In the genomic region with DNA sequence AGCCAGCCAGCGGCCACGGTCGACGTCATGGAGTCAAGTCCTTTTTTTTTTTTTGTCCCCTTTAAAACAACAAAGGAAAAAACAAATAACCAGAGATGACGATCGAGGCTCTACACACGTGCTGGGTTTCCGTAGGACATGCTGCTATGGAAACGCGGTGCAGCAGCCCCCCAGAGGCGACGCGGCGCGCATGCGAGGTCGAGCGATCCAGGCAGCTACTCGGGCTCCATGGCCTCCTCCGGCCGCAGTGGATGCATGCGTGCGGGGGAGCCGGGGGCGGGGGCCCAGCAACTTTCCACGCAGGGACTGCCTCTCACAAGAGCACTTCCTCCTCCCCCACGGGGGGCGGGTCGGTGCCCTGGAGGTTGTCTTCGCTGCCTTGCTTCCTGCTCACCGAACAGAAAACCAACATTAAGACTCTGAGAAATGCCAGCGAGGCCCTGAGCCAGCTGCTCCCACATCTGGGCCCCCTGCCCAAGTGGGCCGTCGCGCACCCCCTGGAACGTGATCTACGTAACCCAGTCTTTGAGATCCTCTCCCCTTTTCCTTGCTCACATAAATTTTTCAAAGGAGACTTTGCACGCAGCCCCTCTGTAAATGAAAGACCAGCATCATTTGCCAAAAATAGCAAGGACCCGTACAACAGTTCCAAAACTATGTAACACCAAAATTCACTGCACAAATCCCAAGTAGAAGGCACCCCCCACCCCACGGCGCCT, we compare ENCODE assay signal across 8 cellular contexts. TPM values are rescaled to one million over a fixed set of nuclear protein-coding genes. Genes with fewer than 3 reads are reported as not detected.
DNase-seq lines count a peak whose midpoint lies in the region; ATAC-seq lines count a peak whose summit lies in the region.

No MANE protein-coding gene starts in this region.

- no peak for ATAC-seq in HG03039 (IDR thresholded peaks at IDR 0.05; ENCODE audit: unreplicated experiment)

- H3K79me2 ChIP-seq in Karpas-422 (ENCODE audit: low read length): no peaks in the 10 kb centered on the region

- no peak overlapping the region for H3K4me3 ChIP-seq in SK-N-MC
- H3K4me3 ChIP-seq in Karpas-422 (ENCODE audit: low read length): no peak overlapping the region

- no peak overlapping the region for H3K4me2 ChIP-seq in Karpas-422 (ENCODE audit: low read depth, low read length, poor library complexity, severe bottlenecking)

- H4K20me1 ChIP-seq in Karpas-422 (ENCODE audit: insufficient read depth, low read depth, low read length): no peaks in the 10 kb centered on the region

- H3K9ac ChIP-seq in SK-N-MC (ENCODE audit: insufficient read length): no peak overlapping the region
- no peak overlapping the region for H3K9ac ChIP-seq in Karpas-422 (ENCODE audit: low read length)

- H3K9me2 ChIP-seq in Karpas-422 (replicated peaks; ENCODE audit: insufficient read depth, low read length): no peaks in the 10 kb centered on the region

- H3K9me3 ChIP-seq in SK-N-MC (ENCODE audit: low read depth, low read length) (no peaks in the 10 kb centered on the region), Karpas-422 (ENCODE audit: low read length) (no peaks in the 10 kb centered on the region)

- no peaks in the 10 kb centered on the region for H3K4me1 ChIP-seq in Karpas-422 (ENCODE audit: low read length)

- no peak for DNase-seq in SK-N-MC (ENCODE audit: low read depth, low spot score)
- peak; percentile 54 to 92 (median 74) for DNase-seq in activated naive CD4-positive, alpha-beta T cell (lab: John Stamatoyannopoulos, UW)
- DNase-seq in hypothalamus (lab: John Stamatoyannopoulos, UW): peak in 34 of 51 donors; percentile 5 to 52 (median 26)
- peak; percentile 27 to 68 (median 43) for DNase-seq in stimulated activated CD4-positive, alpha-beta T cell treated with anti-CD3 and anti-CD28 coated beads, Interleukin-1b, Interleukin-23, amount 100 ng/mL, for 24 hours (ENCODE audit: low read depth in 4 of 4, low spot score in 1 of 4)
- no peak for DNase-seq in NAMALWA (ENCODE audit: low spot score)
- DNase-seq in superior temporal gyrus (ENCODE audit: extremely low spot score): no peak
- no peak for DNase-seq in Karpas-422

- H3K36me3 ChIP-seq in SK-N-MC (ENCODE audit: insufficient read depth, low read length): peaks cover 30% of the 10 kb centered on the region; the same call in 1 of the 2 replicates
- H3K36me3 ChIP-seq in Karpas-422 (ENCODE audit: insufficient read depth, low read length): 0 out of 2 replicates have a peak, but pooled peaks cover 3% of the 10 kb centered on the region

- H3K27ac ChIP-seq in SK-N-MC (peak overlapping the region; percentile 70), Karpas-422 (ENCODE audit: low read length) (no peak overlapping the region)

- no peaks in the 10 kb centered on the region for H3K27me3 ChIP-seq in Karpas-422 (ENCODE audit: low read length)

- H2AFZ ChIP-seq in Karpas-422 (ENCODE audit: low read length): no peak overlapping the region

RNA-seq across cellular contexts. Expression of a gene that starts 30.7 kb away (rescaled TPM):
- 18.3 and 18.4 TPM in 2 replicates for total RNA-seq in Karpas-422 (2014; rRNA removed; shearing (Covaris generic); ENCODE audit: low replicate concordance)

RNA-seq across cellular contexts. Expression of a gene that starts 55.9 kb away (rescaled TPM):
- total RNA-seq in Karpas-422 (2014; rRNA removed; shearing (Covaris generic); ENCODE audit: low replicate concordance): 11.7 and 15.5 TPM in 2 replicates

Comparison
In these comparisons a context has a peak if more than half of its experiments do, and no peak if none do; other contexts are left out.
1. DNase-seq: peak in activated naive CD4-positive, alpha-beta T cell (4 of 4), hypothalamus (34 of 51) and stimulated activated CD4-positive, alpha-beta T cell treated with anti-CD3 and anti-CD28 coated beads, Interleukin-1b, Interleukin-23, amount 100 ng/mL, for 24 hours (4 of 4); none in SK-N-MC (single experiment), NAMALWA (single experiment), superior temporal gyrus (single experiment) and Karpas-422 (single experiment).